In the genomic region with DNA sequence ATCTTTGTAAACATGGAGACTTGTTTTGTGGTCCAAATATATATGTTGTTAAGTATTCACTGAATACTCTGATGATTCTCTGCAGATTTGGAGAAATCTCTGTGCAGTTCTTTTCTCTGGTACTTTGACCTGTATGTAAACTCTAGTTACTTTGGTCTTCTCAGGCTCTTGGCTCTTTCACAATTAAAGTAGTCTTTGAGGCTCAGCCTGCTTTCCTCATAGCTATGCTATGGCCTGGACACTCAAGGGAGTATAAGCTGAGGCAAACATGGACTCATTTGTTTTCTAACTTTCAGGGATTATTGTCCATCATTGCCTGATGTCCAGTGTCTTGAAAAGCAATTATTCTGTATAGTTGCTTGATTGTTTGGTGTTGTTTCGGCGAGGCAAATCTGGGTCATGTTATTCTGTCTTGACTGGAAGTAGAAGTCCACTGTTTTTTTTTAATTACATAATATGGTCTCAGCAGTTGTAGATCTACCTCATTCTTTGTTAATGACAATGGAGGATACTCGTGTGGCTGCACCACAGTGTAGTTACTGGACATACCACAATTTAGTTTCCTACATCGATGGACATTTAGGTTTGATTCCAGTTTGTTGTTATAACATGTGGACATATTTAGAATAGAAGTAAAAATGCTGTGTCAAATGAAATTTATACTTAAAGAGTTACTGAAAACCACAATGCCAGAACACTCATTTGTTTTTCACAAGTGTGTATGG, we compare ENCODE assay signal across 23 cellular contexts. TPM values are rescaled to one million over a fixed set of nuclear protein-coding genes. Genes with fewer than 3 reads are reported as not detected.
DNase-seq lines count a peak whose midpoint lies in the region; ATAC-seq, FAIRE-seq and TF ChIP-seq lines count a peak whose summit lies in the region.
"Had no signal": no experiment of that assay in that cellular context is flagged by ENCODE, and none has a peak within 500 bp of the region (broad histone marks: within the 10 kb centered on the region; RNA-seq: fewer than 3 reads in every experiment).

No MANE protein-coding gene starts in this region.

- no peak for TF ChIP-seq RAD21 in GM12878 (IDR thresholded peaks at IDR 0.05; ENCODE audit: insufficient read depth, low read depth, low read length)

- no peak for FAIRE-seq in GM12878 (lab: Jason Lieb, UNC)
- FAIRE-seq in keratinocyte (lab: Jason Lieb, UNC): peak; percentile 41
- no peak for FAIRE-seq in small intestine (lab: Jason Lieb, UNC)

- BruUV-seq in GM12878 (replicated peaks; lab: Mats Ljungman, UMichigan): no TSS peak
- BruUV-seq in Caco-2 (replicated peaks; lab: Mats Ljungman, UMichigan): no TSS peak

- H3K36me3 Mint-ChIP-seq in Caco-2 (ENCODE audit: insufficient read depth, unreplicated experiment): peaks cover 15% of the 10 kb centered on the region

- intact Hi-C loops in Right ventricle myocardium superior (cut with DNase I): no loop called here
- intact Hi-C loops in GM12878 (cut with micrococcal nuclease; ENCODE audit: unreplicated experiment): no loop called here
- intact Hi-C loops in Caco-2 (cut with micrococcal nuclease; ENCODE audit: unreplicated experiment): no loop called here
- intact Hi-C loops in transverse colon (cut with DNase I; ENCODE audit: low total_unique reads): no loop called here

- H3K27ac Mint-ChIP-seq in Caco-2 (ENCODE audit: unreplicated experiment): no peak overlapping the region

- TF ChIP-seq CTCF in right atrium auricular region (IDR thresholded peaks at IDR 0.05) (no peak), GM12878 (IDR thresholded peaks at IDR 0.05 in 2 of 3, conservative IDR thresholded peaks at IDR 0.05 in 1 of 3; ENCODE audit: control insufficient read depth in 2 of 3, extremely low read depth in 1 of 3, insufficient read depth in 1 of 3, low read depth in 3 of 3, low read length in 3 of 3) (no peak), keratinocyte (optimal IDR thresholded peaks at IDR 0.05 in 1 of 3, IDR thresholded peaks at IDR 0.05 in 1 of 3, conservative IDR thresholded peaks at IDR 0.05 in 1 of 3; ENCODE audit: extremely low read depth in 1 of 3, insufficient read depth in 2 of 3, low read length in 3 of 3) (no peak), Caco-2 (IDR thresholded peaks at IDR 0.05; ENCODE audit: insufficient read depth in 1 of 2, low read depth in 1 of 2, low read length in 1 of 2, severe bottlenecking in 1 of 2, unreplicated experiment in 1 of 2) (no peak), transverse colon (IDR thresholded peaks at IDR 0.05) (no peak)

- H3K9me3 Mint-ChIP-seq in Caco-2 (ENCODE audit: unreplicated experiment): no peaks in the 10 kb centered on the region

- H3K9ac ChIP-seq in GM12878 (ENCODE audit: control insufficient read depth, insufficient read depth, low read length) (no peak overlapping the region), keratinocyte (ENCODE audit: control insufficient read depth, extremely low read depth, insufficient read depth, low read length) (no peak overlapping the region)

- H3K4me2 ChIP-seq in GM12878 (ENCODE audit: control insufficient read depth, insufficient read depth) (no peak overlapping the region), keratinocyte (ENCODE audit: control insufficient read depth, extremely low read depth, insufficient read depth, low read depth, low read length) (no peak overlapping the region)

- no peak for TF ChIP-seq EP300 in GM12878 (IDR thresholded peaks at IDR 0.05; ENCODE audit: borderline replicate concordance in 1 of 2, control insufficient read depth in 1 of 2, low read depth in 2 of 2, low read length in 2 of 2)
- TF ChIP-seq EP300 in transverse colon (IDR thresholded peaks at IDR 0.05; ENCODE audit: low read depth): no peak

- H3K4me3 Mint-ChIP-seq in Caco-2 (ENCODE audit: unreplicated experiment): no peak overlapping the region

- ATAC-seq in Right ventricle myocardium superior (ENCODE audit: poor library complexity): peak; percentile 66
- peak; percentile 12; the same call in 2 of the 3 replicates for ATAC-seq in GM12878
- ATAC-seq: esophagus mucosa; Panc1; stimulated activated naive CD8-positive, alpha-beta T cell treated with anti-CD3 and anti-CD28 coated beads, Interleukin-15, Interleukin-2, amounts not matched to agents 100 U/mL and 50 U/mL, for 24 hours had no signal

- 100% methylated on average over 4 of the region's 4 CpGs for WGBS in GM12878 (ENCODE audit: insufficient coverage, insufficient replicate concordance, low lambda C conversion rate, missing lambda C conversion rate)
- 72 to 89% (median 89%) methylated on average over 4 of the region's 4 CpGs for WGBS in small intestine, 3 donors
- 77 to 89% methylated on average over 4 of the region's 4 CpGs for WGBS in transverse colon (ENCODE audit: low coverage in 1 of 2), 2 donors

- POLR2A ChIA-PET in GM12878 (lab: Charles Lee) (no interaction called here), Caco-2 (lab: Charles Lee) (no interaction called here)

- H3K27me3 ChIP-seq in right atrium auricular region (no peaks in the 10 kb centered on the region), GM12878 (replicated peaks in 1 of 2; ENCODE audit: control insufficient read depth in 2 of 2, insufficient read depth in 2 of 2, low read length in 1 of 2) (no peaks in the 10 kb centered on the region), keratinocyte (ENCODE audit: control insufficient read depth, extremely low read depth, insufficient read depth, low read length) (no peaks in the 10 kb centered on the region), small intestine (ENCODE audit: control insufficient read depth in 2 of 2, insufficient read depth in 2 of 2, low read length in 2 of 2) (no peaks in the 10 kb centered on the region), Caco-2 (replicated peaks; ENCODE audit: control insufficient read depth, insufficient read depth, low read length) (no peaks in the 10 kb centered on the region), transverse colon (no peaks in the 10 kb centered on the region)
- H3K27me3 ChIP-seq: brain microvascular endothelial cell, heart right ventricle, upper lobe of left lung had no signal

- RAD21 ChIA-PET in GM12878 (lab: Charles Lee; ENCODE audit: unreplicated experiment): no interaction called here

- H2AFZ ChIP-seq in GM12878 (ENCODE audit: control insufficient read depth, low read depth, low read length): no peak overlapping the region
- no peak overlapping the region for H2AFZ ChIP-seq in keratinocyte (ENCODE audit: control insufficient read depth, low read length)

- dilution Hi-C loops in keratinocyte (cut with MboI; ENCODE audit: extremely low pct_ligation_motif_present, low sequenced_read_pairs): no loop called here

- H3K9me3 ChIP-seq in right atrium auricular region (no peaks in the 10 kb centered on the region), GM12878 (replicated peaks; ENCODE audit: control insufficient read depth, insufficient read depth, low read length) (peaks cover 12% of the 10 kb centered on the region), keratinocyte (ENCODE audit: control insufficient read depth, low read depth, low read length) (no peaks in the 10 kb centered on the region), small intestine (ENCODE audit: control insufficient read depth, low read depth) (no peaks in the 10 kb centered on the region), Caco-2 (no peaks in the 10 kb centered on the region), transverse colon (no peaks in the 10 kb centered on the region)
- H3K9me3 ChIP-seq: heart right ventricle had no signal

- H3K4me3 ChIP-seq in right atrium auricular region: no peak overlapping the region
- H3K4me3 ChIP-seq in GM12878: no peak overlapping the region
- H3K4me3 ChIP-seq in keratinocyte (ENCODE audit: control insufficient read depth in 2 of 3, extremely low read depth in 1 of 3, insufficient read depth in 2 of 3, low read depth in 1 of 3, low read length in 3 of 3): no peak overlapping the region
- no peak overlapping the region for H3K4me3 ChIP-seq in small intestine (ENCODE audit: low read depth in 1 of 2, low read length in 2 of 2)
- H3K4me3 ChIP-seq in Caco-2 (ENCODE audit: low read depth, low read length): no peak overlapping the region
- H3K4me3 ChIP-seq in transverse colon: no peak overlapping the region
- H3K4me3 ChIP-seq: heart right ventricle, upper lobe of left lung had no signal

- SMC1A ChIA-PET in GM12878 (lab: Charles Lee; ENCODE audit: uncharacterized antibody, unreplicated experiment): interaction anchor here (0.6 to 1.7 kb wide), 3 partner anchors 13 to 58 kb away, joined by 3 to 7 read pairs (median 3); no protein-coding TSS in a partner anchor

- H3K79me2 ChIP-seq in GM12878 (ENCODE audit: control insufficient read depth, insufficient read depth, low read length) (peaks cover 43% of the 10 kb centered on the region), keratinocyte (ENCODE audit: control insufficient read depth, insufficient read depth, low read length) (peaks cover 98% of the 10 kb centered on the region)

- no peak for TF ChIP-seq POLR2A in GM12878 (IDR thresholded peaks at IDR 0.05; ENCODE audit: low read depth, low read length)
- no peak for TF ChIP-seq POLR2A in transverse colon (IDR thresholded peaks at IDR 0.05)

- DNase-seq in Right ventricle myocardium superior (no peak), right atrium auricular region (ENCODE audit: low spot score) (no peak), GM12878 (ENCODE audit: low read depth, low spot score) (no peak), keratinocyte (ENCODE audit: low read depth, low spot score) (no peak), small intestine (peak; percentile 2), Caco-2 (no peak), transverse colon (no peak)
- no peak for DNase-seq in activated CD4-positive, alpha-beta T cell treated with anti-CD3 and anti-CD28 coated beads for 1 hour
- DNase-seq: activated naive CD4-positive, alpha-beta T cell treated with Interleukin-2 at 50 U/mL for 16 hours; activated T-cell treated with anti-CD3 and anti-CD28 coated beads for 4 hours; brain microvascular endothelial cell; GOT3; heart right ventricle; islet precursor cell; mesendoderm; NCI-H187; NCI-H2227 treated with DMSO at 0.1 percent for 48 hours; retina; stimulated activated CD4-positive, alpha-beta T cell treated with anti-CD3 and anti-CD28 coated beads, Interleukin-1b, Interleukin-23, amount 100 ng/mL, for 48 hours; stimulated activated naive CD8-positive, alpha-beta T cell treated with anti-CD3 and anti-CD28 coated beads, Interleukin-15, Interleukin-2, amounts not matched to agents 100 U/mL and 50 U/mL, for 24 hours; upper lobe of left lung had no signal

- in situ Hi-C loops in GM12878 (cut with MboI): no loop called here
- in situ Hi-C loops in transverse colon (cut with MboI; ENCODE audit: low pct_ligation_motif_present in 1 of 4, low pct_unique_long_range_greater_than_20kb in 1 of 4, low sequenced_read_pairs in 3 of 4): no loop called here

- no peaks in the 10 kb centered on the region for H4K20me1 ChIP-seq in GM12878 (ENCODE audit: control insufficient read depth, insufficient read depth)
- H4K20me1 ChIP-seq in keratinocyte (ENCODE audit: control insufficient read depth, extremely low read depth, insufficient read depth, low read length): no peaks in the 10 kb centered on the region

- H3K27me3 Mint-ChIP-seq in Caco-2 (ENCODE audit: insufficient read depth, unreplicated experiment): no peaks in the 10 kb centered on the region

- H3K4me1 ChIP-seq in right atrium auricular region (peaks cover 3 to 16% of the 10 kb centered on the region in 2 donors), GM12878 (ENCODE audit: control insufficient read depth, insufficient read depth, low read length) (no peaks in the 10 kb centered on the region), keratinocyte (ENCODE audit: control insufficient read depth, extremely low read depth, insufficient read depth, low read length) (no peaks in the 10 kb centered on the region), small intestine (ENCODE audit: control insufficient read depth in 2 of 2, insufficient read depth in 1 of 2, low read depth in 1 of 2, low read length in 1 of 2) (peaks cover 0 to 8% of the 10 kb centered on the region in 2 donors), Caco-2 (no peaks in the 10 kb centered on the region), transverse colon (peaks cover 0 to 45% (median 7%) of the 10 kb centered on the region in 4 donors)

- no peaks in the 10 kb centered on the region for H3K9me1 ChIP-seq in keratinocyte (ENCODE audit: control insufficient read depth, extremely low read depth, insufficient read depth, low read length)

- CTCF ChIA-PET in GM12878 (lab: Yijun Ruan, JAX) (no interaction called here), Caco-2 (lab: Charles Lee) (no interaction called here)

- H3K36me3 ChIP-seq in right atrium auricular region (peaks cover 9% of the 10 kb centered on the region), GM12878 (ENCODE audit: control insufficient read depth in 2 of 2, insufficient read depth in 2 of 2, low read length in 1 of 2) (peaks cover 0 to 8% of the 10 kb centered on the region in 2 experiments; a peak in 1 of 4 replicates), keratinocyte (ENCODE audit: control insufficient read depth in 2 of 2, extremely low read depth in 1 of 2, insufficient read depth in 2 of 2, low read length in 2 of 2) (peaks cover 1 to 7% of the 10 kb centered on the region in 2 experiments), small intestine (ENCODE audit: control insufficient read depth in 2 of 2, insufficient read depth in 2 of 2, low read length in 2 of 2) (peaks cover 0 to 3% of the 10 kb centered on the region in 2 donors), Caco-2 (ENCODE audit: control insufficient read depth, insufficient read depth, low read length) (no peaks in the 10 kb centered on the region), transverse colon (peaks cover 0 to 10% (median 0%) of the 10 kb centered on the region in 4 donors)

- H3K4me1 Mint-ChIP-seq in Caco-2 (ENCODE audit: low read depth, unreplicated experiment): peaks cover 8% of the 10 kb centered on the region

- no peak overlapping the region for H3K27ac ChIP-seq in right atrium auricular region
- no peak overlapping the region for H3K27ac ChIP-seq in GM12878 (ENCODE audit: control insufficient read depth, insufficient read depth)
- no peak overlapping the region for H3K27ac ChIP-seq in keratinocyte (ENCODE audit: control insufficient read depth, insufficient read depth, low read length)
- H3K27ac ChIP-seq in small intestine (ENCODE audit: low read depth in 1 of 2, low read length in 1 of 2): no peak overlapping the region
- peak overlapping the region in 1 of 4 donors; percentile 1 for H3K27ac ChIP-seq in transverse colon
- H3K27ac ChIP-seq: brain microvascular endothelial cell, upper lobe of left lung had no signal

RNA-seq across cellular contexts. Expression of a gene that starts 9.2 kb away (rescaled TPM):
- 14.0 TPM for total RNA-seq in Right ventricle myocardium superior
- 10 to 100 TPM; 15.9 to 21.9 TPM for total RNA-seq in right atrium auricular region
- 169 and 183 TPM in 2 replicates for total RNA-seq in GM12878 (2013; cell fraction: nucleolus; rRNA removed)
- 9.3 and 17.1 TPM in 2 replicates for total RNA-seq in GM12878 (2014; rRNA removed)
- 14.9 and 16.0 TPM in 2 replicates for total RNA-seq in GM12878 (2014; rRNA removed; fragmentation: Illumina TruSeq; extraction: Trizol)
- total RNA-seq in GM12878 (2021): 10.9 and 11.2 TPM in 2 replicates
- 4.8 TPM for polyA plus RNA-seq in GM12878 (2011; ENCODE audit: low read depth)
- 17.1 and 32.2 TPM in 2 replicates for polyA plus RNA-seq in GM12878 (2011; rRNA removed)
- polyA plus RNA-seq in GM12878 (2011; cell fraction: cytosol; rRNA removed): 5.4 and 7.0 TPM in 2 replicates
- polyA plus RNA-seq in GM12878 (2011; cell fraction: nucleus; rRNA removed): 31.7 and 37.6 TPM in 2 replicates
- polyA plus RNA-seq in GM12878 (2012): 9.7 and 10.1 TPM in 2 replicates
- polyA plus RNA-seq in GM12878 (2014; fragmentation: Illumina TruSeq; extraction: Trizol): 17.5 and 35.8 TPM in 2 replicates
- polyA plus RNA-seq in GM12878 (2014; fragmentation: Nextera tagmentation; extraction: Ambion mirVana): 1 to 10 TPM; 5.8 to 9.7 TPM
- polyA plus RNA-seq in GM12878 (2014; rRNA removed): 12.0 and 12.2 TPM in 2 replicates
- 10 to 100 TPM; 10.9 to 11.0 TPM for polyA plus RNA-seq in GM12878 (2016; fragmentation: Nextera tagmentation; extraction: Ambion mirVana)
- polyA minus RNA-seq in GM12878 (2011; rRNA and poly(A)+ RNA removed): 18.2 and 29.6 TPM in 2 replicates
- 4.0 TPM in 2 replicates for polyA minus RNA-seq in GM12878 (2011; cell fraction: cytosol; rRNA and poly(A)+ RNA removed)
- 29.5 and 42.5 TPM in 2 replicates for polyA minus RNA-seq in GM12878 (2011; cell fraction: nucleus; rRNA and poly(A)+ RNA removed)
- 4.9 to 9.5 TPM (median 5.6 TPM) in 3 replicates for polyA plus RNA-seq in keratinocyte
- polyA plus RNA-seq in keratinocyte (2011; ENCODE audit: low read depth): 2.1 TPM
- polyA plus RNA-seq in keratinocyte (2011; cell fraction: cytosol; rRNA removed): 1.5 and 4.7 TPM in 2 replicates
- 11.1 and 16.0 TPM in 2 replicates for polyA plus RNA-seq in keratinocyte (2011; cell fraction: nucleus; rRNA removed)
- polyA plus RNA-seq in keratinocyte (2012; ENCODE audit: low replicate concordance): 4.0 and 4.9 TPM in 2 replicates
- 3.9 to 19.8 TPM (median 7.3 TPM) in 3 replicates for polyA minus RNA-seq in keratinocyte
- 1.5 TPM for polyA minus RNA-seq in keratinocyte (2011; cell fraction: cytosol; rRNA and poly(A)+ RNA removed)
- 12.5 and 28.4 TPM in 2 replicates for polyA minus RNA-seq in keratinocyte (2011; cell fraction: nucleus; rRNA and poly(A)+ RNA removed)
- polyA plus RNA-seq in small intestine: 1 to 10 TPM; 3.0 to 8.2 (median 3.8) TPM
- 11.0 and 11.3 TPM in 2 replicates for total RNA-seq in Caco-2 (2022)
- 100 to 1,000 TPM in 1 of 4 donors, 10 to 100 TPM in 3; 24.7 to 630 (median 44.3) TPM for total RNA-seq in transverse colon
